33 cellular contexts compared by ENCODE assay signal in the genomic region with DNA sequence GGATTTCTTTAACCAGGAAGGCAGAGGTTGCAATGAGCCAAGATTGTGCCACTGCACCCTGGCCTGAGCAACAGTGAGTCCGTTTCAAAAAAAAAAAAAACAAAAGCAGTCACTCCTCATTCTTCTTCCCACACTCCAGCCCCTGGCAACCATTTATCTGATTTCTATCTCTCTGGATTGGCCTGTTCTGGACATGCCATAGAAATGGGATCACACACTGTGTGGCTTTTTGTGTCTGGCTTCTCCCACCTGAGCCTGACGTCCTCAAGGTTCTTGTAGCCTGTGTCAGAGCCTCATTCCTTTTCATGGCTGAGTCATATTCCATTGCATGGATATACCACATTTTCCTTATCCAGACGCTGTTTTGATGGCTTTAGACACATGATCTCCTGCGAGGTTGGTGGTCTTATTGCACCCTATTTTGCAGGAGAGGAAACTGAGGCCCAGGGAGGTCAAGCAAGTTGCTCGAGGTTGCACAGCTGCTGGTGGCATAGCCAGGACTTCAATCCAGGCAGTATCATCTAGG.
"Had no signal": no experiment of that assay in that cellular context is flagged by ENCODE, and none has a peak within 500 bp of the region (broad histone marks: within the 10 kb centered on the region; RNA-seq: fewer than 3 reads in every experiment).

No MANE protein-coding gene starts in this region.

- H3K4me1 Mint-ChIP-seq: activated CD4-positive, alpha-beta T cell treated with anti-CD3 and anti-CD28 coated beads for 36 hours; activated CD4-positive, alpha-beta T cell treated with anti-CD3 and anti-CD28 coated beads, Interleukin-2, amount 10 ng/mL, durations not matched to agents 24 days and 14 days; activated CD8-positive, alpha-beta memory T cell treated with anti-CD3 and anti-CD28 coated beads, Interleukin-2, amount 10 ng/mL, durations not matched to agents 7 days and 5 days; activated naive CD4-positive, alpha-beta T cell treated with anti-CD3 and anti-CD28 coated beads, Interleukin-2, amount 50 U/mL, for 24 hours; activated naive CD8-positive, alpha-beta T cell treated with anti-CD3 and anti-CD28 coated beads for 36 hours; activated naive CD8-positive, alpha-beta T cell treated with anti-CD3 and anti-CD28 coated beads, Interleukin-2, amount 50 U/mL, for 24 hours had no signal

- H3K9me3 ChIP-seq: adrenal gland, body of pancreas, colonic mucosa had no signal

- H3K4me3 ChIP-seq: adrenal gland, body of pancreas, cardiac muscle cell, colonic mucosa, esophagus squamous epithelium, gastroesophageal sphincter, heart right ventricle, hepatocyte had no signal

- H3K27me3 Mint-ChIP-seq: activated CD4-positive, alpha-beta T cell treated with anti-CD3 and anti-CD28 coated beads, Interleukin-2, amount 10 ng/mL, durations not matched to agents 24 days and 14 days had no signal

- H3K9me3 Mint-ChIP-seq: activated CD4-positive, alpha-beta memory T cell treated with anti-CD3 and anti-CD28 coated beads for 36 hours; activated CD4-positive, alpha-beta T cell treated with anti-CD3 and anti-CD28 coated beads, Interleukin-2, amount 10 ng/mL, durations not matched to agents 24 days and 14 days; activated naive CD4-positive, alpha-beta T cell treated with anti-CD3 and anti-CD28 coated beads, Interleukin-2, amount 50 U/mL, for 24 hours; activated naive CD8-positive, alpha-beta T cell treated with anti-CD3 and anti-CD28 coated beads for 36 hours; activated naive CD8-positive, alpha-beta T cell treated with anti-CD3 and anti-CD28 coated beads, Interleukin-2, amount 50 U/mL, for 24 hours; activated T-helper 1 cell treated with anti-CD3 and anti-CD28 coated beads, Interleukin-12 subunit alpha, Interleukin-12 subunit beta, Interleukin-2, Interleukin-4 antibody, amounts not matched to agents 30 ng/mL and 10 ng/mL and 1 ng/mL, durations not matched to agents 14 hours and 24 hours and 36 hours; activated T-helper 2 cell treated with anti-CD3 and anti-CD28 coated beads, Interferon-gamma antibody, Interleukin-2, Interleukin-4, amounts not matched to agents 10 μg/mL and 5 μg/mL and 100 μg/mL, durations not matched to agents 14 hours and 24 hours and 36 hours had no signal

- H3K4me2 ChIP-seq: hepatocyte had no signal

- ATAC-seq: activated CD4-positive, alpha-beta T cell treated with anti-CD3 and anti-CD28 coated beads for 36 hours; activated CD8-positive, alpha-beta memory T cell treated with anti-CD3 and anti-CD28 coated beads, Interleukin-2, amount 10 ng/mL, durations not matched to agents 7 days and 5 days; activated CD8-positive, alpha-beta T cell treated with anti-CD3 and anti-CD28 coated beads, Interleukin-2, amount 10 ng/mL, durations not matched to agents 7 days and 5 days; activated naive CD8-positive, alpha-beta T cell treated with anti-CD3 and anti-CD28 coated beads, Interleukin-2, amount 50 U/mL, for 24 hours; body of pancreas; gastroesophageal sphincter; heart right ventricle had no signal

- H3K36me3 Mint-ChIP-seq: activated CD4-positive, alpha-beta memory T cell treated with anti-CD3 and anti-CD28 coated beads for 36 hours; activated CD8-positive, alpha-beta memory T cell treated with anti-CD3 and anti-CD28 coated beads, Interleukin-2, amount 10 ng/mL, durations not matched to agents 7 days and 5 days; activated naive CD8-positive, alpha-beta T cell treated with anti-CD3 and anti-CD28 coated beads for 36 hours had no signal

- H3K79me2 ChIP-seq: hepatocyte had no signal

- H3K36me3 ChIP-seq: adrenal gland, cardiac muscle cell, colonic mucosa, esophagus squamous epithelium, gastroesophageal sphincter, heart right ventricle had no signal

- H3K4me3 Mint-ChIP-seq: activated CD4-positive, alpha-beta memory T cell treated with anti-CD3 and anti-CD28 coated beads for 36 hours; activated CD4-positive, alpha-beta T cell treated with anti-CD3 and anti-CD28 coated beads for 36 hours; activated CD4-positive, alpha-beta T cell treated with anti-CD3 and anti-CD28 coated beads, Interleukin-2, amount 10 ng/mL, durations not matched to agents 24 days and 14 days; activated CD8-positive, alpha-beta memory T cell treated with anti-CD3 and anti-CD28 coated beads, Interleukin-2, amount 10 ng/mL, durations not matched to agents 7 days and 5 days; activated CD8-positive, alpha-beta T cell treated with anti-CD3 and anti-CD28 coated beads, Interleukin-2, amount 10 ng/mL, durations not matched to agents 7 days and 5 days; activated naive CD4-positive, alpha-beta T cell treated with anti-CD3 and anti-CD28 coated beads for 36 hours; activated naive CD4-positive, alpha-beta T cell treated with anti-CD3 and anti-CD28 coated beads, Interleukin-2, amount 50 U/mL, for 24 hours; activated naive CD8-positive, alpha-beta T cell treated with anti-CD3 and anti-CD28 coated beads for 36 hours; activated naive CD8-positive, alpha-beta T cell treated with anti-CD3 and anti-CD28 coated beads, Interleukin-2, amount 50 U/mL, for 24 hours; activated T-helper 1 cell treated with anti-CD3 and anti-CD28 coated beads, Interleukin-12 subunit alpha, Interleukin-12 subunit beta, Interleukin-2, Interleukin-4 antibody, amounts not matched to agents 30 ng/mL and 10 ng/mL and 1 ng/mL, durations not matched to agents 14 hours and 24 hours and 36 hours had no signal

- H2AFZ ChIP-seq: hepatocyte had no signal

- H3K27ac ChIP-seq: adrenal gland, body of pancreas, cardiac muscle cell, colonic mucosa, epithelial cell of prostate, esophagus squamous epithelium, gastroesophageal sphincter, heart right ventricle, hepatocyte had no signal

- H3K4me1 ChIP-seq: adrenal gland, body of pancreas, colonic mucosa, gastroesophageal sphincter, heart right ventricle had no signal

- H3K27me3 ChIP-seq: adrenal gland, body of pancreas, colonic mucosa, hepatocyte had no signal

- H3K27ac Mint-ChIP-seq: activated CD4-positive, alpha-beta memory T cell treated with anti-CD3 and anti-CD28 coated beads for 36 hours; activated CD4-positive, alpha-beta T cell treated with anti-CD3 and anti-CD28 coated beads for 36 hours; activated CD4-positive, alpha-beta T cell treated with anti-CD3 and anti-CD28 coated beads, Interleukin-2, amount 10 ng/mL, durations not matched to agents 24 days and 14 days; activated CD8-positive, alpha-beta memory T cell treated with anti-CD3 and anti-CD28 coated beads, Interleukin-2, amount 10 ng/mL, durations not matched to agents 7 days and 5 days; activated CD8-positive, alpha-beta T cell treated with anti-CD3 and anti-CD28 coated beads, Interleukin-2, amount 10 ng/mL, durations not matched to agents 7 days and 5 days; activated naive CD4-positive, alpha-beta T cell treated with anti-CD3 and anti-CD28 coated beads for 36 hours; activated naive CD4-positive, alpha-beta T cell treated with anti-CD3 and anti-CD28 coated beads, Interleukin-2, amount 50 U/mL, for 24 hours; activated naive CD8-positive, alpha-beta T cell treated with anti-CD3 and anti-CD28 coated beads for 36 hours; activated naive CD8-positive, alpha-beta T cell treated with anti-CD3 and anti-CD28 coated beads, Interleukin-2, amount 50 U/mL, for 24 hours; activated T-helper 1 cell treated with anti-CD3 and anti-CD28 coated beads, Interleukin-12 subunit alpha, Interleukin-12 subunit beta, Interleukin-2, Interleukin-4 antibody, amounts not matched to agents 30 ng/mL and 10 ng/mL and 1 ng/mL, durations not matched to agents 14 hours and 24 hours and 36 hours; activated T-helper 2 cell treated with anti-CD3 and anti-CD28 coated beads, Interferon-gamma antibody, Interleukin-2, Interleukin-4, amounts not matched to agents 10 μg/mL and 5 μg/mL and 100 μg/mL, durations not matched to agents 14 hours and 24 hours and 36 hours had no signal

- FAIRE-seq: endometrium, endothelial cell of umbilical vein had no signal

- DNase-seq: activated CD4-positive, alpha-beta memory T cell treated with anti-CD3 and anti-CD28 coated beads for 36 hours; activated CD4-positive, alpha-beta T cell treated with anti-CD3 and anti-CD28 coated beads for 36 hours; activated CD4-positive, alpha-beta T cell treated with anti-CD3 and anti-CD28 coated beads, Interleukin-2, amount 10 ng/mL, durations not matched to agents 24 days and 14 days; activated CD4-positive, CD25-positive, alpha-beta regulatory T cell; activated CD4-positive, CD25-positive, alpha-beta regulatory T cell treated with anti-CD3 and anti-CD28 coated beads, Interleukin-2, amount 50 U/mL, for 72 hours; activated CD8-positive, alpha-beta memory T cell treated with anti-CD3 and anti-CD28 coated beads, Interleukin-2, amount 10 ng/mL, durations not matched to agents 7 days and 5 days; activated CD8-positive, alpha-beta memory T cell treated with anti-CD3 and anti-CD28 coated beads, Interleukin-2, amount 50 U/mL, for 4 hours; activated CD8-positive, alpha-beta T cell treated with anti-CD3 and anti-CD28 coated beads, Interleukin-2, amount 10 ng/mL, durations not matched to agents 7 days and 5 days; activated effector memory CD4-positive, alpha-beta T cell treated with anti-CD3 and anti-CD28 coated beads, Interleukin-2, amount 50 U/mL, for 16 hours; activated naive CD4-positive, alpha-beta T cell treated with anti-CD3 and anti-CD28 coated beads for 36 hours; activated naive CD8-positive, alpha-beta T cell treated with anti-CD3 and anti-CD28 coated beads for 36 hours; activated naive CD8-positive, alpha-beta T cell treated with anti-CD3 and anti-CD28 coated beads, Interleukin-2, amount 50 U/mL, for 24 hours; activated T-cell treated with anti-CD3 and anti-CD28 coated beads, Interleukin-2, amount 50 U/mL, for 1 hour; activated T-cell treated with anti-CD3 and anti-CD28 coated beads, Interleukin-2, amount 50 U/mL, for 48 hours; adrenal gland; amygdala; aorta; body of pancreas; central memory CD4-positive, alpha-beta T cell; cerebellar nuclear complex; colonic mucosa; effector CD8-positive, alpha-beta T cell; esophagus squamous epithelium; heart right ventricle had no signal
